Comparison of ENCODE assay signal across 22 cellular contexts in the genomic region with DNA sequence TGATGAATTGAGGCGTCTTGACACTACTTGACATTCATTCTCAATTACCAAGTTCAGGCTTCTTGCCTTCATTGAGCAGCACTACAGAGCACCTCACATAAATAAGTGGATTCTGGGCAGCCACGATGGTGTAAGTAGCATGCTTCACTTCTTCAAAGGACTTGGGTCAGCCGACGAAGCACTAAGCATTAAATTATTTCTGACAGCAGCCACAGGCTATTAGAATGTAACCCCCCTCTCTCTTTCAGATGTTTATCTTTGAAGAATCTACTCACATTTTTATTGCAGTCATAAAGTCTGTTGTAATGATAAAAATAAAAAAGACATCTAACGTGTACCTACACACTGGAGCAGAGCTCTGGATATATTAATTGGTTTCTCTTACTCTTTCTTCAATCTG.
"Had no signal": no experiment of that assay in that cellular context is flagged by ENCODE, and none has a peak within 500 bp of the region (broad histone marks: within the 10 kb centered on the region; RNA-seq: fewer than 3 reads in every experiment).

No MANE protein-coding gene starts in this region.

- ATAC-seq: activated CD8-positive, alpha-beta T cell treated with anti-CD3 and anti-CD28 coated beads for 36 hours; activated T-cell treated with anti-CD3 and anti-CD28 coated beads, Interleukin-2, amount 50 U/mL, for 72 hours; T-cell had no signal

- DNase-seq: activated CD4-positive, CD25-positive, alpha-beta regulatory T cell; activated CD8-positive, alpha-beta memory T cell treated with anti-CD3 and anti-CD28 coated beads, Interleukin-2, amount 50 U/mL, for 4 hours; activated CD8-positive, alpha-beta T cell treated with anti-CD3 and anti-CD28 coated beads for 36 hours; activated naive CD4-positive, alpha-beta T cell treated with anti-CD3 and anti-CD28 coated beads, Interleukin-2, amount 50 U/mL, for 16 hours; activated naive CD8-positive, alpha-beta T cell treated with anti-CD3 and anti-CD28 coated beads, Interleukin-2, amount 10 ng/mL, durations not matched to agents 7 days and 5 days; activated T-cell treated with anti-CD3 and anti-CD28 coated beads, Interleukin-2, amount 50 U/mL, for 72 hours; aorta; caudate nucleus; NCI-H1105 treated with DMSO at 0.1 percent for 48 hours; NCI-H1436 treated with DMSO at 0.1 percent for 48 hours; NCI-H187; NCI-H2081; NCI-H2171; NCI-H345; NCI-H510A; NCI-H526 treated with DMSO at 0.1 percent for 48 hours; NCI-H82; T-cell; T-helper 2 cell; T1000 had no signal

- H3K27ac ChIP-seq: breast epithelium, SK-N-MC had no signal
